8 cellular contexts compared by ENCODE assay signal in genomic region chr3:128051837-128052766, GRCh38. TPM values are rescaled to one million over a fixed set of nuclear protein-coding genes. Genes with fewer than 3 reads are reported as not detected.
DNase-seq lines count a peak whose midpoint lies in the region; ATAC-seq lines count a peak whose summit lies in the region.

TSS of gene SEC61A1 (plus strand) at chr3:128052437. CDS start at chr3:128052553, 116 bp downstream.

- peak within 1 kb of the TSS; percentile 89 for H3K27ac ChIP-seq in effector memory CD4-positive, alpha-beta T cell (ENCODE audit: insufficient read depth, low read length, poor library complexity, severe bottlenecking)

- H3K4me3 ChIP-seq in effector memory CD4-positive, alpha-beta T cell (ENCODE audit: insufficient read depth, low read depth, low read length, poor library complexity, severe bottlenecking): peak within 1 kb of the TSS; percentile 89

- peaks cover 34% of the 10 kb centered on the region for H3K4me1 ChIP-seq in effector memory CD4-positive, alpha-beta T cell (ENCODE audit: control insufficient read depth, insufficient read depth, low read length, poor library complexity, severe bottlenecking)

- no peaks in the 10 kb centered on the region for H3K9me3 Mint-ChIP-seq in memory B cell

- ATAC-seq in GM21360 (IDR thresholded peaks at IDR 0.05; ENCODE audit: unreplicated experiment) (peak; percentile 94), memory B cell (ENCODE audit: low read depth) (peak; percentile 94)

- H3K27me3 ChIP-seq in effector memory CD4-positive, alpha-beta T cell (replicated peaks; ENCODE audit: control insufficient read depth, insufficient read depth, low read length, poor library complexity, severe bottlenecking): no peaks in the 10 kb centered on the region

- no peaks in the 10 kb centered on the region for H3K9me3 ChIP-seq in effector memory CD4-positive, alpha-beta T cell (ENCODE audit: control insufficient read depth, low read length)

- H3K27me3 Mint-ChIP-seq in memory B cell: no peaks in the 10 kb centered on the region

- DNase-seq in COLO668 (lab: John Stamatoyannopoulos, UW; ENCODE audit: unreplicated experiment) (peak; percentile 95), HT1080 (ENCODE audit: low read depth) (peak; percentile 93), NOMO-1 (lab: John Stamatoyannopoulos, UW; ENCODE audit: unreplicated experiment in 2 of 2) (peak; percentile 96 to 99), memory B cell (ENCODE audit: low spot score in 2 of 2) (peak; percentile 90 to 93)
- peak; percentile 88 to 91 (median 91) for DNase-seq in effector memory CD4-positive, alpha-beta T cell
- DNase-seq in stimulated activated CD8-positive, alpha-beta memory T cell treated with anti-CD3 and anti-CD28 coated beads, Interleukin-12 subunit alpha, Interleukin-12 subunit beta, amount 100 ng/mL, for 1 hour (ENCODE audit: low read depth): peak; percentile 92

- CTCF ChIA-PET in activated CD8-positive, alpha-beta memory T cell treated with anti-CD3 and anti-CD28 coated beads for 36 hours (lab: Charles Lee): interaction anchor here (0.5 to 1.7 kb wide), 3 partner anchors 446 to 477 kb away, joined by 3 to 4 read pairs (median 3); no protein-coding TSS in a partner anchor

- H3K4me3 Mint-ChIP-seq in memory B cell: peak within 1 kb of the TSS; percentile 97

- H3K4me1 Mint-ChIP-seq in memory B cell: peaks cover 33% of the 10 kb centered on the region

- POLR2A ChIA-PET in activated CD8-positive, alpha-beta memory T cell treated with anti-CD3 and anti-CD28 coated beads for 36 hours (lab: Charles Lee): interaction anchor here (0.5 to 0.6 kb wide), 2 partner anchors 381 to 477 kb away, joined by 3 to 4 read pairs; no protein-coding TSS in a partner anchor

- peaks cover 15% of the 10 kb centered on the region for H3K36me3 ChIP-seq in effector memory CD4-positive, alpha-beta T cell (ENCODE audit: control insufficient read depth, insufficient read depth, low read length)

- H3K27ac Mint-ChIP-seq in memory B cell: peak within 1 kb of the TSS; percentile 94

- peaks cover 11% of the 10 kb centered on the region for H3K36me3 Mint-ChIP-seq in memory B cell

RNA-seq across cellular contexts. Expression of gene SEC61A1, which starts in this region (rescaled TPM):
- 424 and 493 TPM in 2 replicates for total RNA-seq in HT1080 (2014; rRNA removed; shearing (Covaris generic))
- 332 and 368 TPM in 2 replicates for polyA plus RNA-seq in HT1080 (2015; cell fraction: cytosol; rRNA removed)
- polyA plus RNA-seq in HT1080 (2015; cell fraction: nucleus; rRNA removed): 591 and 597 TPM in 2 replicates
- total RNA-seq in activated CD8-positive, alpha-beta memory T cell treated with anti-CD3 and anti-CD28 coated beads for 36 hours: 100 to 1,000 TPM; 189 to 191 TPM

Comparison
In these comparisons a context has a peak if more than half of its experiments do, and no peak if none do; other contexts are left out.
1. Peak in every context shown above with its lines: DNase-seq, ATAC-seq, H3K4me3 ChIP-seq and H3K27ac ChIP-seq.